Comparison of ENCODE assay signal across 11 cellular contexts in genomic region chr3:58434990-58435389, GRCh38. TPM values are rescaled to one million over a fixed set of nuclear protein-coding genes. Genes with fewer than 3 reads are reported as not detected.
A peak's percentile ranks its signal among the peaks of the same experiment; 100 is the strongest.
DNase-seq lines count a peak whose midpoint lies in the region; ATAC-seq and TF ChIP-seq lines count a peak whose summit lies in the region.
"Had no signal": no experiment of that assay in that cellular context is flagged by ENCODE, and none has a peak within 500 bp of the region (broad histone marks: within the 10 kb centered on the region; RNA-seq: fewer than 3 reads in every experiment).

No MANE protein-coding gene starts in this region.

- no peak overlapping the region for H3K9ac ChIP-seq in NT2/D1 (ENCODE audit: insufficient read length, low read depth)

- H3K4me3 ChIP-seq in NT2/D1 (ENCODE audit: insufficient read length, low read depth): no peak overlapping the region
- H3K4me3 ChIP-seq: skin epidermis had no signal

- DNase-seq in COLO829 (ENCODE audit: low spot score) (peak; percentile 24), NT2/D1 (ENCODE audit: low read depth, low spot score) (peak; percentile 92), fibroblast of gingiva (ENCODE audit: low read depth) (peak; percentile 57), omental fat pad (ENCODE audit: low spot score) (no peak), NCI-H2029 treated with DMSO at 0.1 percent for 48 hours (lab: John Stamatoyannopoulos, UW) (no peak), UCSD-AML1 (lab: John Stamatoyannopoulos, UW; ENCODE audit: unreplicated experiment) (no peak), GDM1 (lab: John Stamatoyannopoulos, UW) (no peak), AML-193 (lab: John Stamatoyannopoulos, UW) (no peak)
- DNase-seq: activated CD4-positive, alpha-beta T cell treated with anti-CD3 and anti-CD28 coated beads for 1 hour; NCI-H2107 had no signal

- no peak for TF ChIP-seq CTCF in omental fat pad (IDR thresholded peaks at IDR 0.05)

- H3K27me3 ChIP-seq in NT2/D1 (ENCODE audit: insufficient read depth, insufficient read length): no peaks in the 10 kb centered on the region

- no peaks in the 10 kb centered on the region for H3K9me3 ChIP-seq in NT2/D1 (ENCODE audit: insufficient read depth, low read length)

- peak; percentile 60 for ATAC-seq in omental fat pad (ENCODE audit: low FRiP score)

- peaks cover 3% of the 10 kb centered on the region for H3K4me1 ChIP-seq in NT2/D1 (ENCODE audit: insufficient read depth, insufficient read length)

- H3K36me3 ChIP-seq in NT2/D1 (ENCODE audit: insufficient read depth, insufficient read length, low read length): peaks cover 23% of the 10 kb centered on the region

RNA-seq across cellular contexts. Expression of gene PDHB, which starts 1.4 kb away (rescaled TPM):
- 10 to 100 TPM; 59.6 to 87.6 (median 74.0) TPM for total RNA-seq in omental fat pad

RNA-seq across cellular contexts. Expression of gene KCTD6, which starts 56.9 kb away (rescaled TPM):
- total RNA-seq in omental fat pad: 10 to 100 TPM; 11.9 to 17.2 (median 14.6) TPM

Comparison
In these comparisons a context has a peak if more than half of its experiments do, and no peak if none do; other contexts are left out.
1. DNase-seq: peak in COLO829 (single experiment), NT2/D1 (single experiment) and fibroblast of gingiva (single experiment); none in omental fat pad (single experiment), NCI-H2029 treated with DMSO at 0.1 percent for 48 hours (single experiment), UCSD-AML1 (single experiment), GDM1 (single experiment) and AML-193 (0 of 2).